In the genomic region with DNA sequence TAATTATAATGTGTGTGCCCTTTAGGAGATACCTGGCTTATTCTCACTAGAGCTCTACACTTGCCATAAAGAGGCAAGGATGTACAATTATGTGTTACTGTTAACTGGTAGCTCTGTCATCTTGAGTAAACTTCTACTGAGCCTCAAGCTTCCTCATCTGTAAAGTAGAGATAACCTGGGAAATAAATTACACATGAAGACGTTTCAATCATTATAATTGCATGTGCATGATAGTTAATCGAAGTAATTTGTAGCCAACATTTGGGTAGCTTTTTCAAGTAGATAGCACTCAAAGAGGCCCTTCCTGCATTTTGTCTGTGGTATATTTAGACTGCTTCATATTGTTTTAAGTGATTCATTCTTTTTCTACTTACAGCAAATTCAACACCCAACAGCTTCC, we compare ENCODE assay signal across 17 cellular contexts. TPM values are rescaled to one million over a fixed set of nuclear protein-coding genes. Genes with fewer than 3 reads are reported as not detected.
DNase-seq lines count a peak whose midpoint lies in the region; ATAC-seq and TF ChIP-seq lines count a peak whose summit lies in the region.
"Had no signal": no experiment of that assay in that cellular context is flagged by ENCODE, and none has a peak within 500 bp of the region (broad histone marks: within the 10 kb centered on the region; RNA-seq: fewer than 3 reads in every experiment).

No MANE protein-coding gene starts in this region.

- H2AFZ ChIP-seq in SK-N-SH (ENCODE audit: low read depth) (no peak overlapping the region), GM23338 (no peak overlapping the region)

- WGBS in SK-N-SH (ENCODE audit: low lambda C conversion rate): 60% methylated on average over 2 of the region's 2 CpGs

- no peak for TF ChIP-seq RAD21 in SK-N-SH (IDR thresholded peaks at IDR 0.05; ENCODE audit: low read length)

- no peak overlapping the region for H3K4me3 ChIP-seq in SK-N-SH (ENCODE audit: low read depth in 2 of 2, low read length in 1 of 2)
- no peak overlapping the region for H3K4me3 ChIP-seq in GM23338
- H3K4me3 ChIP-seq in naive thymus-derived CD4-positive, alpha-beta T cell (ENCODE audit: low read length): no peak overlapping the region
- H3K4me3 ChIP-seq: thoracic aorta had no signal

- H3K4me2 ChIP-seq in SK-N-SH: peak overlapping the region; percentile 91; the same call in 1 of the 2 replicates
- peak overlapping the region; percentile 100; the same call in 1 of the 2 replicates for H3K4me2 ChIP-seq in GM23338
- H3K4me2 ChIP-seq: smooth muscle cell had no signal

- H3K79me2 ChIP-seq in SK-N-SH (ENCODE audit: insufficient read depth): peaks cover 91% of the 10 kb centered on the region
- peaks cover 79% of the 10 kb centered on the region for H3K79me2 ChIP-seq in GM23338 (replicated peaks; ENCODE audit: insufficient read depth)

- POLR2A ChIA-PET in SK-N-SH (lab: Yijun Ruan, JAX): interaction anchor here (0.8 kb wide), 1 partner anchor 20 kb away, joined by 4 read pairs; no protein-coding TSS in a partner anchor
- POLR2A ChIA-PET in activated CD8-positive, alpha-beta T cell treated with anti-CD3 and anti-CD28 coated beads, Interleukin-2, amount 10 ng/mL, durations not matched to agents 7 days and 5 days (lab: Charles Lee): interaction anchor here (1.1 to 1.9 kb wide), 2 partner anchors 11 to 52 kb away, joined by 4 to 13 read pairs; partner anchors contain the start of genes CHCHD2 and SUMF2
- POLR2A ChIA-PET in naive thymus-derived CD4-positive, alpha-beta T cell (lab: Charles Lee): interaction anchor here (1.1 to 2.9 kb wide), 2 partner anchors 9 to 11 kb away, joined by 6 to 16 read pairs; partner anchors contain the start of gene SUMF2

- no peak for ATAC-seq in SK-N-SH treated with all-trans-retinoic acid at 6 μM for 48 hours
- ATAC-seq in GM23338: no peak
- ATAC-seq in activated CD8-positive, alpha-beta T cell treated with anti-CD3 and anti-CD28 coated beads, Interleukin-2, amount 10 ng/mL, durations not matched to agents 7 days and 5 days: no peak
- no peak for ATAC-seq in naive thymus-derived CD4-positive, alpha-beta T cell
- ATAC-seq in GM21381 (IDR thresholded peaks at IDR 0.05; ENCODE audit: unreplicated experiment): no peak
- no peak for ATAC-seq in HG02759 (IDR thresholded peaks at IDR 0.05; ENCODE audit: unreplicated experiment)
- ATAC-seq: left ventricle myocardium superior had no signal

- no peak for TF ChIP-seq EP300 in SK-N-SH (IDR thresholded peaks at IDR 0.05; ENCODE audit: borderline replicate concordance in 1 of 2, low read depth in 1 of 2, low read length in 1 of 2)

- H3K36me3 Mint-ChIP-seq in GM23338 (ENCODE audit: low read depth): peaks cover 72% of the 10 kb centered on the region
- H3K36me3 Mint-ChIP-seq in activated CD8-positive, alpha-beta T cell treated with anti-CD3 and anti-CD28 coated beads, Interleukin-2, amount 10 ng/mL, durations not matched to agents 7 days and 5 days (ENCODE audit: low read depth): peaks cover 57% of the 10 kb centered on the region
- H3K36me3 Mint-ChIP-seq in naive thymus-derived CD4-positive, alpha-beta T cell: peaks cover 5 to 18% (median 15%) of the 10 kb centered on the region in 5 donors

- peaks cover 54% of the 10 kb centered on the region for H3F3A ChIP-seq in SK-N-SH (replicated peaks; ENCODE audit: insufficient read depth)
- peaks cover 28% of the 10 kb centered on the region; the same call in 1 of the 2 replicates for H3F3A ChIP-seq in GM23338 (replicated peaks; ENCODE audit: low read depth)

- H3K27me3 Mint-ChIP-seq in GM23338 (ENCODE audit: insufficient read depth, low read depth, poor library complexity): no peaks in the 10 kb centered on the region
- H3K27me3 Mint-ChIP-seq in activated CD8-positive, alpha-beta T cell treated with anti-CD3 and anti-CD28 coated beads, Interleukin-2, amount 10 ng/mL, durations not matched to agents 7 days and 5 days (ENCODE audit: low read depth): no peaks in the 10 kb centered on the region
- no peaks in the 10 kb centered on the region for H3K27me3 Mint-ChIP-seq in naive thymus-derived CD4-positive, alpha-beta T cell
- H3K27me3 Mint-ChIP-seq: activated B cell treated with CpG ODN at 0.5 μM for 24 hours had no signal

- CTCF ChIA-PET in SK-N-SH (lab: Yijun Ruan, JAX): interaction anchor here (0.8 to 2.6 kb wide), 4 partner anchors 9 to 90 kb away, joined by 4 to 10 read pairs (median 8); partner anchors contain the start of gene NIPSNAP2
- CTCF ChIA-PET in activated CD8-positive, alpha-beta T cell treated with anti-CD3 and anti-CD28 coated beads, Interleukin-2, amount 10 ng/mL, durations not matched to agents 7 days and 5 days (lab: Charles Lee): interaction anchor here (1.0 to 1.7 kb wide), 3 partner anchors 11 to 21 kb away, joined by 3 to 10 read pairs (median 4); partner anchors contain the start of gene SUMF2
- CTCF ChIA-PET in naive thymus-derived CD4-positive, alpha-beta T cell (lab: Charles Lee): interaction anchor here (0.8 to 1.9 kb wide), 3 partner anchors 19 to 50 kb away, joined by 3 to 7 read pairs (median 5); no protein-coding TSS in a partner anchor

- H3K27ac ChIP-seq in SK-N-SH (ENCODE audit: low read depth in 2 of 2, low read length in 1 of 2) (no peak overlapping the region; a peak in 1 of 4 replicates), GM23338 (ENCODE audit: low read depth) (0 out of 2 replicates have a peak overlapping the region, but pooled peaks have one; percentile 5)
- no peak overlapping the region for H3K27ac ChIP-seq in naive thymus-derived CD4-positive, alpha-beta T cell (ENCODE audit: low read depth, low read length)
- H3K27ac ChIP-seq: thoracic aorta had no signal

- no peak overlapping the region for H3K27ac Mint-ChIP-seq in GM23338
- no peak overlapping the region for H3K27ac Mint-ChIP-seq in activated CD8-positive, alpha-beta T cell treated with anti-CD3 and anti-CD28 coated beads, Interleukin-2, amount 10 ng/mL, durations not matched to agents 7 days and 5 days
- peak overlapping the region in 5 of 9 donors; percentile 31 to 78 (median 48) for H3K27ac Mint-ChIP-seq in naive thymus-derived CD4-positive, alpha-beta T cell
- H3K27ac Mint-ChIP-seq: activated B cell treated with CpG ODN at 0.5 μM for 24 hours had no signal

- peak overlapping the region; percentile 93; the same call in 1 of the 2 replicates for H3K9ac ChIP-seq in SK-N-SH

- H4K20me1 ChIP-seq in SK-N-SH (ENCODE audit: insufficient read depth): peaks cover 16% of the 10 kb centered on the region
- peaks cover 9% of the 10 kb centered on the region; the same call in 1 of the 2 replicates for H4K20me1 ChIP-seq in GM23338 (replicated peaks; ENCODE audit: insufficient read depth)

- DNase-seq in SK-N-SH: no peak
- no peak for DNase-seq in GM23338 (ENCODE audit: low spot score)
- no peak for DNase-seq in activated CD8-positive, alpha-beta T cell treated with anti-CD3 and anti-CD28 coated beads, Interleukin-2, amount 10 ng/mL, durations not matched to agents 7 days and 5 days
- no peak for DNase-seq in naive thymus-derived CD4-positive, alpha-beta T cell
- no peak for DNase-seq in activated effector memory CD4-positive, alpha-beta T cell treated with anti-CD3 and anti-CD28 coated beads, Interleukin-2, amount 50 U/mL, for 16 hours
- DNase-seq: 8988T, activated B cell treated with CpG ODN at 0.5 μM for 24 hours, erythroblast, KBM-7, left ventricle myocardium superior, NCI-H1694 treated with DMSO at 0.1 percent for 48 hours, NCI-H69 had no signal

- H3K36me3 ChIP-seq in SK-N-SH (replicated peaks in 1 of 2; ENCODE audit: control insufficient read depth in 1 of 2, insufficient read depth in 2 of 2, low read length in 1 of 2) (peaks cover 50 to 65% of the 10 kb centered on the region in 2 experiments), GM23338 (ENCODE audit: insufficient read depth) (peaks cover 60% of the 10 kb centered on the region)
- H3K36me3 ChIP-seq in naive thymus-derived CD4-positive, alpha-beta T cell (ENCODE audit: control insufficient read depth in 2 of 3, insufficient read depth in 3 of 3, low read length in 3 of 3): peaks cover 17 to 52% (median 26%) of the 10 kb centered on the region in 3 experiments

- TF ChIP-seq CTCF in SK-N-SH (IDR thresholded peaks at IDR 0.05) (no peak), GM23338 (conservative IDR thresholded peaks at IDR 0.05; ENCODE audit: low read depth in 2 of 2) (no peak)

- peaks cover 10% of the 10 kb centered on the region; the same call in 2 of the 3 replicates for H3K4me1 Mint-ChIP-seq in GM23338
- peaks cover 49% of the 10 kb centered on the region for H3K4me1 Mint-ChIP-seq in activated CD8-positive, alpha-beta T cell treated with anti-CD3 and anti-CD28 coated beads, Interleukin-2, amount 10 ng/mL, durations not matched to agents 7 days and 5 days (ENCODE audit: low read depth)
- H3K4me1 Mint-ChIP-seq in naive thymus-derived CD4-positive, alpha-beta T cell: peaks cover 26 to 55% (median 47%) of the 10 kb centered on the region in 7 donors

- peak overlapping the region; percentile 49 for H3K4me3 Mint-ChIP-seq in GM23338
- H3K4me3 Mint-ChIP-seq in activated CD8-positive, alpha-beta T cell treated with anti-CD3 and anti-CD28 coated beads, Interleukin-2, amount 10 ng/mL, durations not matched to agents 7 days and 5 days: peak overlapping the region; percentile 25
- peak overlapping the region in 4 of 10 donors; percentile 12 to 95 (median 37) for H3K4me3 Mint-ChIP-seq in naive thymus-derived CD4-positive, alpha-beta T cell
- H3K4me3 Mint-ChIP-seq: activated B cell treated with CpG ODN at 0.5 μM for 24 hours had no signal

- H3K27me3 ChIP-seq in SK-N-SH (ENCODE audit: insufficient read depth): no peaks in the 10 kb centered on the region
- H3K27me3 ChIP-seq in GM23338 (ENCODE audit: insufficient read depth): no peaks in the 10 kb centered on the region
- H3K27me3 ChIP-seq in naive thymus-derived CD4-positive, alpha-beta T cell (ENCODE audit: control insufficient read depth in 2 of 2, insufficient read depth in 2 of 2, low read length in 2 of 2): no peaks in the 10 kb centered on the region

- H3K9me3 Mint-ChIP-seq in GM23338: peaks cover 2% of the 10 kb centered on the region; the same call in 1 of the 3 replicates
- H3K9me3 Mint-ChIP-seq in activated CD8-positive, alpha-beta T cell treated with anti-CD3 and anti-CD28 coated beads, Interleukin-2, amount 10 ng/mL, durations not matched to agents 7 days and 5 days (ENCODE audit: insufficient read depth): no peaks in the 10 kb centered on the region
- peaks cover 0 to 2% (median 0%) of the 10 kb centered on the region in 11 donors for H3K9me3 Mint-ChIP-seq in naive thymus-derived CD4-positive, alpha-beta T cell
- H3K9me3 Mint-ChIP-seq: activated B cell treated with CpG ODN at 0.5 μM for 24 hours had no signal

- intact Hi-C loops in naive thymus-derived CD4-positive, alpha-beta T cell (cut with micrococcal nuclease): loop anchor here (5.0 kb wide), 2 partner anchors 482 to 1297 kb away; partner anchors contain the start of genes SEC61G (in 2 of the 2) and VOPP1 (in 2 of the 2)

- no peaks in the 10 kb centered on the region for H3K9me3 ChIP-seq in SK-N-SH
- H3K9me3 ChIP-seq in naive thymus-derived CD4-positive, alpha-beta T cell (ENCODE audit: control insufficient read depth in 2 of 3, low read length in 3 of 3): no peaks in the 10 kb centered on the region
- H3K9me3 ChIP-seq: thoracic aorta had no signal

- H3K9me2 ChIP-seq in SK-N-SH: no peaks in the 10 kb centered on the region
- H3K9me2 ChIP-seq in GM23338 (ENCODE audit: insufficient read depth): no peaks in the 10 kb centered on the region

- peaks cover 17 to 33% of the 10 kb centered on the region in 2 experiments for H3K4me1 ChIP-seq in SK-N-SH (ENCODE audit: control insufficient read depth in 1 of 2, insufficient read depth in 2 of 2, low read depth in 1 of 2, low read length in 1 of 2)
- H3K4me1 ChIP-seq in GM23338 (ENCODE audit: insufficient read depth): peaks cover 17% of the 10 kb centered on the region
- peaks cover 6 to 9% of the 10 kb centered on the region in 2 donors for H3K4me1 ChIP-seq in naive thymus-derived CD4-positive, alpha-beta T cell (ENCODE audit: control insufficient read depth in 2 of 2, insufficient read depth in 2 of 2, low read length in 2 of 2)

RNA-seq across cellular contexts. Expression of gene CCT6A, which starts 2.4 kb away (rescaled TPM):
- polyA plus RNA-seq in SK-N-SH (2012; rRNA removed) (221 and 345 TPM in 2 replicates), GM23338 (2016; fragmentation: Nextera tagmentation; extraction: Ambion mirVana) (497 and 505 TPM in 2 replicates)
- 338 and 380 TPM in 2 replicates for polyA plus RNA-seq in SK-N-SH (2012; cell fraction: cytosol; rRNA removed)
- polyA plus RNA-seq in SK-N-SH (2012; cell fraction: nucleus; rRNA removed): 175 and 324 TPM in 2 replicates
- 266 and 318 TPM in 2 replicates for total RNA-seq in GM23338 (2014; rRNA removed; shearing (Covaris generic))
- 100 to 1,000 TPM; 157 to 170 TPM for total RNA-seq in activated CD8-positive, alpha-beta T cell treated with anti-CD3 and anti-CD28 coated beads, Interleukin-2, amount 10 ng/mL, durations not matched to agents 7 days and 5 days
- total RNA-seq in naive thymus-derived CD4-positive, alpha-beta T cell: 100 to 1,000 TPM in 1 of 5 experiments, 10 to 100 TPM in 4; 38.7 to 143 (median 58.6) TPM
- 10 to 100 TPM; 78.9 to 97.9 TPM for polyA plus RNA-seq in naive thymus-derived CD4-positive, alpha-beta T cell

RNA-seq across cellular contexts. Expression of gene PSPH, which starts 2.7 kb away (rescaled TPM):
- 42.0 and 50.5 TPM in 2 replicates for polyA plus RNA-seq in SK-N-SH (2012; rRNA removed)
- 39.5 and 46.6 TPM in 2 replicates for polyA plus RNA-seq in SK-N-SH (2012; cell fraction: cytosol; rRNA removed)
- polyA plus RNA-seq in SK-N-SH (2012; cell fraction: nucleus; rRNA removed): 37.2 and 37.3 TPM in 2 replicates
- total RNA-seq in GM23338 (2014; rRNA removed; shearing (Covaris generic)): 143 and 149 TPM in 2 replicates
- polyA plus RNA-seq in GM23338 (2016; fragmentation: Nextera tagmentation; extraction: Ambion mirVana): 35.8 and 38.3 TPM in 2 replicates
- 10 to 100 TPM; 14.6 to 16.8 TPM for total RNA-seq in activated CD8-positive, alpha-beta T cell treated with anti-CD3 and anti-CD28 coated beads, Interleukin-2, amount 10 ng/mL, durations not matched to agents 7 days and 5 days
- 10 to 100 TPM in 1 of 5 experiments, 1 to 10 TPM in 4; 3.5 to 10.4 (median 6.5) TPM for total RNA-seq in naive thymus-derived CD4-positive, alpha-beta T cell
- 1 to 10 TPM; 6.5 to 8.2 TPM for polyA plus RNA-seq in naive thymus-derived CD4-positive, alpha-beta T cell

RNA-seq across cellular contexts. Expression of gene SUMF2, which starts 10.1 kb away (rescaled TPM):
- polyA plus RNA-seq in SK-N-SH (2012; rRNA removed) (130 and 162 TPM in 2 replicates), GM23338 (2016; fragmentation: Nextera tagmentation; extraction: Ambion mirVana) (31.4 and 32.9 TPM in 2 replicates)
- polyA plus RNA-seq in SK-N-SH (2012; cell fraction: cytosol; rRNA removed): 82.7 and 115 TPM in 2 replicates
- 182 and 258 TPM in 2 replicates for polyA plus RNA-seq in SK-N-SH (2012; cell fraction: nucleus; rRNA removed)
- 45.7 and 52.9 TPM in 2 replicates for total RNA-seq in GM23338 (2014; rRNA removed; shearing (Covaris generic))
- total RNA-seq in activated CD8-positive, alpha-beta T cell treated with anti-CD3 and anti-CD28 coated beads, Interleukin-2, amount 10 ng/mL, durations not matched to agents 7 days and 5 days: 100 to 1,000 TPM; 121 to 124 TPM
- total RNA-seq in naive thymus-derived CD4-positive, alpha-beta T cell: 100 to 1,000 TPM; 120 to 176 (median 122) TPM
- 100 to 1,000 TPM; 156 to 196 TPM for polyA plus RNA-seq in naive thymus-derived CD4-positive, alpha-beta T cell

RNA-seq across cellular contexts. Expression of gene PHKG1, which starts 38.8 kb away (rescaled TPM):
- polyA plus RNA-seq in SK-N-SH (2012; rRNA removed): 0.91 and 2.5 TPM in 2 replicates
- polyA plus RNA-seq in SK-N-SH (2012; cell fraction: cytosol; rRNA removed): 0.46 and 0.75 TPM in 2 replicates
- 6.1 and 7.6 TPM in 2 replicates for polyA plus RNA-seq in SK-N-SH (2012; cell fraction: nucleus; rRNA removed)
- not detected in 2 replicates for total RNA-seq in GM23338 (2014; rRNA removed; shearing (Covaris generic))
- polyA plus RNA-seq in GM23338 (2016; fragmentation: Nextera tagmentation; extraction: Ambion mirVana): 0.38 TPM in 1 of 2 replicates, not detected in the other
- total RNA-seq in activated CD8-positive, alpha-beta T cell treated with anti-CD3 and anti-CD28 coated beads, Interleukin-2, amount 10 ng/mL, durations not matched to agents 7 days and 5 days: 1 to 10 TPM; 1.7 to 2.0 TPM
- total RNA-seq in naive thymus-derived CD4-positive, alpha-beta T cell: 10 to 100 TPM in 1 of 5 experiments, 1 to 10 TPM in 4; 2.5 to 12.0 (median 4.1) TPM
- polyA plus RNA-seq in naive thymus-derived CD4-positive, alpha-beta T cell: 1 to 10 TPM in 1 of 2 donors, under 1 TPM in 1; 0.91 to 1.4 TPM
- total RNA-seq: smooth muscle cell had no signal

RNA-seq across cellular contexts. Expression of gene CHCHD2, which starts 52.3 kb away (rescaled TPM):
- polyA plus RNA-seq in SK-N-SH (2012; rRNA removed) (500 and 624 TPM in 2 replicates), GM23338 (2016; fragmentation: Nextera tagmentation; extraction: Ambion mirVana) (0.94 and 1.8 TPM in 2 replicates)
- 487 and 543 TPM in 2 replicates for polyA plus RNA-seq in SK-N-SH (2012; cell fraction: cytosol; rRNA removed)
- polyA plus RNA-seq in SK-N-SH (2012; cell fraction: nucleus; rRNA removed): 218 and 286 TPM in 2 replicates
- not detected in 2 replicates for total RNA-seq in GM23338 (2014; rRNA removed; shearing (Covaris generic))
- total RNA-seq in activated CD8-positive, alpha-beta T cell treated with anti-CD3 and anti-CD28 coated beads, Interleukin-2, amount 10 ng/mL, durations not matched to agents 7 days and 5 days: 100 to 1,000 TPM; 526 to 534 TPM
- total RNA-seq in naive thymus-derived CD4-positive, alpha-beta T cell: 100 to 1,000 TPM; 133 to 451 (median 179) TPM
- polyA plus RNA-seq in naive thymus-derived CD4-positive, alpha-beta T cell: 100 to 1,000 TPM; 355 to 468 TPM

Comparison
In these comparisons a context has a peak if more than half of its experiments do, and no peak if none do; other contexts are left out.
1. H3K27ac Mint-ChIP-seq: peak in naive thymus-derived CD4-positive, alpha-beta T cell (5 of 9); none in GM23338 (single experiment) and activated CD8-positive, alpha-beta T cell treated with anti-CD3 and anti-CD28 coated beads, Interleukin-2, amount 10 ng/mL, durations not matched to agents 7 days and 5 days (single experiment).